Comparison of ENCODE assay signal across 8 cellular contexts in genomic region chr1:24503870-24504523, GRCh38. TPM values are rescaled to one million over a fixed set of nuclear protein-coding genes. Genes with fewer than 3 reads are reported as not detected.
DNase-seq lines count a peak whose midpoint lies in the region; ATAC-seq and TF ChIP-seq lines count a peak whose summit lies in the region.

No MANE protein-coding gene starts in this region.

- BruUV-seq in mammary epithelial cell (replicated peaks; lab: Mats Ljungman, UMichigan), result no TSS peak

- no peaks in the 10 kb centered on the region for H3K79me2 ChIP-seq in ACC112 (ENCODE audit: control insufficient read depth, insufficient read depth, low read length, unreplicated experiment)
- peaks cover 57% of the 10 kb centered on the region for H3K79me2 ChIP-seq in Loucy (ENCODE audit: insufficient read depth, low read length)
- peaks cover 47% of the 10 kb centered on the region for H3K79me2 ChIP-seq in mammary epithelial cell (ENCODE audit: insufficient read depth, low read length)

- peak overlapping the region; percentile 82 to 99 (median 96) for H3K4me3 Mint-ChIP-seq in naive B cell

- H3K4me1 ChIP-seq in ACC112 (ENCODE audit: control insufficient read depth, insufficient read depth, low read length, unreplicated experiment) (peaks cover 14% of the 10 kb centered on the region), Loucy (ENCODE audit: insufficient read depth, low read length, poor library complexity, severe bottlenecking) (peaks cover 71% of the 10 kb centered on the region), mammary epithelial cell (ENCODE audit: insufficient read depth, low read length) (peaks cover 11% of the 10 kb centered on the region), ovary (ENCODE audit: insufficient read depth) (no peaks in the 10 kb centered on the region)

- H2AFZ ChIP-seq in ACC112 (ENCODE audit: low read length, unreplicated experiment), result peak overlapping the region; percentile 95
- H2AFZ ChIP-seq in Loucy (ENCODE audit: low read length), result no peak overlapping the region
- peak overlapping the region; percentile 96 for H2AFZ ChIP-seq in mammary epithelial cell (ENCODE audit: low read depth, low read length)

- H3K9me3 ChIP-seq in Loucy (ENCODE audit: insufficient read depth, low read depth, low read length), result no peaks in the 10 kb centered on the region
- no peaks in the 10 kb centered on the region for H3K9me3 ChIP-seq in mammary epithelial cell (replicated peaks; ENCODE audit: insufficient read depth, low read length)
- H3K9me3 ChIP-seq in ovary, result no peaks in the 10 kb centered on the region

- H3K36me3 ChIP-seq in ACC112 (ENCODE audit: insufficient read depth, low read length), result no peaks in the 10 kb centered on the region
- no peaks in the 10 kb centered on the region for H3K36me3 ChIP-seq in Loucy (ENCODE audit: insufficient read depth, low read length)
- H3K36me3 ChIP-seq in mammary epithelial cell (ENCODE audit: insufficient read depth, low read length), result no peaks in the 10 kb centered on the region
- no peaks in the 10 kb centered on the region for H3K36me3 ChIP-seq in ovary

- no peaks in the 10 kb centered on the region for H3K36me3 Mint-ChIP-seq in naive B cell

- in situ Hi-C loops in mammary epithelial cell (cut with MboI; ENCODE audit: low sequenced_read_pairs in 2 of 2), result no loop called here

- CTCF ChIA-PET in mammary epithelial cell (lab: Charles Lee; ENCODE audit: low non-redundant PET), result no interaction called here

- no peak for DNase-seq in mammary epithelial cell
- no peak for DNase-seq in naive B cell
- no peak for DNase-seq in ovary
- no peak for DNase-seq in anterior cingulate cortex (lab: John Stamatoyannopoulos, UW)
- DNase-seq in NCI-H1930 (lab: John Stamatoyannopoulos, UW), result no peak

- H3K4me2 ChIP-seq in Loucy (ENCODE audit: low read depth, low read length, poor library complexity, severe bottlenecking) (peak overlapping the region; percentile 96), mammary epithelial cell (ENCODE audit: insufficient read depth, low read depth, low read length) (peak overlapping the region; percentile 83)

- 71% methylated on average over 7 of the region's 7 CpGs for WGBS in mammary epithelial cell (ENCODE audit: low coverage, missing lambda C conversion rate)
- 83 to 90% (median 84%) methylated on average over 7 of the region's 7 CpGs for WGBS in ovary, 3 donors

- peaks cover 6% of the 10 kb centered on the region for H4K20me1 ChIP-seq in Loucy (ENCODE audit: insufficient read depth, low read length, poor library complexity, severe bottlenecking)
- H4K20me1 ChIP-seq in mammary epithelial cell (ENCODE audit: insufficient read depth, low read length), result no peaks in the 10 kb centered on the region

- no peak for TF ChIP-seq CTCF in Loucy (conservative IDR thresholded peaks at IDR 0.05; ENCODE audit: low read length)
- no peak for TF ChIP-seq CTCF in mammary epithelial cell (conservative IDR thresholded peaks at IDR 0.05 in 1 of 2, IDR thresholded peaks at IDR 0.05 in 1 of 2; ENCODE audit: extremely low read depth in 1 of 2, insufficient read depth in 1 of 2, low read depth in 1 of 2, low read length in 2 of 2)
- no peak for TF ChIP-seq CTCF in ovary (IDR thresholded peaks at IDR 0.05)

- 0 out of 2 replicates have a peak, but pooled peaks cover 3% of the 10 kb centered on the region for H3F3A ChIP-seq in Loucy (ENCODE audit: low read depth)

- no peak for TF ChIP-seq POLR2A in ovary (IDR thresholded peaks at IDR 0.05)

- no peak for ATAC-seq in naive B cell (ENCODE audit: low read depth in 2 of 2)
- ATAC-seq in HG03342 (IDR thresholded peaks at IDR 0.05; ENCODE audit: unreplicated experiment), result no peak

- dilution Hi-C loops in mammary epithelial cell (cut with HindIII; ENCODE audit: low sequenced_read_pairs), result loop anchor here (5.0 kb wide), 2 partner anchors 53 to 83 kb away; partner anchors contain the start of gene NCMAP

- peaks cover 8% of the 10 kb centered on the region; the same call in 1 of the 2 replicates for H3K27me3 ChIP-seq in ACC112 (ENCODE audit: insufficient read depth, low read length)
- no peaks in the 10 kb centered on the region for H3K27me3 ChIP-seq in Loucy (ENCODE audit: insufficient read depth, low read length, poor library complexity, severe bottlenecking)
- H3K27me3 ChIP-seq in mammary epithelial cell (ENCODE audit: insufficient read depth, low read length), result no peaks in the 10 kb centered on the region
- no peaks in the 10 kb centered on the region for H3K27me3 ChIP-seq in ovary

- peak overlapping the region; percentile 70 to 98 (median 94) for H3K27ac Mint-ChIP-seq in naive B cell

- no peaks in the 10 kb centered on the region for H3K9me3 Mint-ChIP-seq in naive B cell

- peak overlapping the region; percentile 76 for H3K9ac ChIP-seq in Loucy (ENCODE audit: low read depth, low read length, poor library complexity, severe bottlenecking)
- H3K9ac ChIP-seq in mammary epithelial cell (ENCODE audit: insufficient read depth, low read length), result peak overlapping the region; percentile 94

- H3K27me3 Mint-ChIP-seq in naive B cell, result no peaks in the 10 kb centered on the region

- H3K27ac ChIP-seq in ACC112 (ENCODE audit: low read depth, low read length) (no peak overlapping the region), mammary epithelial cell (ENCODE audit: insufficient read depth, low read depth, low read length) (peak overlapping the region; percentile 84), ovary (no peak overlapping the region)

- H3K9me2 ChIP-seq in Loucy (replicated peaks; ENCODE audit: low read depth, low read length), result no peaks in the 10 kb centered on the region

- H3K4me1 Mint-ChIP-seq in naive B cell, result peaks cover 40 to 75% (median 74%) of the 10 kb centered on the region in 3 donors

- no peak for TF ChIP-seq EP300 in ovary (IDR thresholded peaks at IDR 0.05)

- intact Hi-C loops in mammary epithelial cell (cut with micrococcal nuclease), result loop anchor here (2.0 to 10.0 kb wide), 2 partner anchors 87 to 309 kb away; no protein-coding TSS in a partner anchor
- intact Hi-C loops in ovary (cut with DNase I), result no loop called here

- H3K4me3 ChIP-seq in ACC112 (ENCODE audit: low read depth, low read length) (peak overlapping the region; percentile 94), Loucy (ENCODE audit: low read length, poor library complexity, severe bottlenecking) (peak overlapping the region; percentile 78), mammary epithelial cell (replicated peaks in 1 of 3; ENCODE audit: insufficient read depth in 1 of 3, low read depth in 2 of 3, low read length in 3 of 3) (peak overlapping the region; percentile 81 to 97 (median 94)), ovary (no peak overlapping the region)

RNA-seq across cellular contexts. Expression of gene RCAN3, which starts 1.4 kb away (rescaled TPM):
- total RNA-seq in mammary epithelial cell, result 10 to 100 TPM; 21.0 to 34.8 TPM
- polyA plus RNA-seq in mammary epithelial cell, result 16.7 TPM
- polyA minus RNA-seq in mammary epithelial cell, result 40.3 TPM
- polyA plus RNA-seq in naive B cell (ENCODE audit: low read depth in 6 of 6), result 10 to 100 TPM; 25.2 to 38.3 (median 32.0) TPM
- total RNA-seq in ovary, result 10 to 100 TPM in 1 of 7 donors, 1 to 10 TPM in 5, under 1 TPM in 1; 0.25 to 12.4 (median 2.1) TPM
- polyA plus RNA-seq in ovary, result 1 to 10 TPM in 1 of 2 donors, under 1 TPM in 1; 0.50 to 2.5 TPM

RNA-seq across cellular contexts. Expression of gene NCMAP, which starts 51.9 kb away (rescaled TPM):
- total RNA-seq in mammary epithelial cell, result 1 to 10 TPM in 1 of 2 donors, not detected in 1; 1.0 TPM
- polyA plus RNA-seq in mammary epithelial cell, result 0.02 TPM
- 0.26 TPM for polyA minus RNA-seq in mammary epithelial cell
- not detected for polyA plus RNA-seq in naive B cell (ENCODE audit: low read depth in 6 of 6)
- under 1 TPM in 5 of 7 donors, not detected in 2; 0.10 to 0.83 (median 0.46) TPM for total RNA-seq in ovary
- under 1 TPM; 0.01 to 0.17 TPM for polyA plus RNA-seq in ovary
